Comparison of ENCODE assay signal across 23 cellular contexts in genomic region chr4:8355306-8355705, GRCh38.
DNase-seq lines count a peak whose midpoint lies in the region; ATAC-seq, FAIRE-seq and TF ChIP-seq lines count a peak whose summit lies in the region.
"Had no signal": no experiment of that assay in that cellular context is flagged by ENCODE, and none has a peak within 500 bp of the region (broad histone marks: within the 10 kb centered on the region; RNA-seq: fewer than 3 reads in every experiment).

No MANE protein-coding gene starts in this region.

- in situ Hi-C loops in brain microvascular endothelial cell (cut with HindIII; ENCODE audit: low pct_ligation_motif_present, low sequenced_read_pairs), result no loop called here

- no peaks in the 10 kb centered on the region for H3K9me3 ChIP-seq in A549
- H3K9me3 ChIP-seq: ascending aorta, heart right ventricle, right atrium auricular region had no signal

- no peaks in the 10 kb centered on the region for H3K9me3 Mint-ChIP-seq in immature natural killer cell
- H3K9me3 Mint-ChIP-seq: activated CD8-positive, alpha-beta T cell treated with anti-CD3 and anti-CD28 coated beads for 36 hours; activated T-cell treated with anti-CD3 and anti-CD28 coated beads, Interleukin-2, amount 50 U/mL, for 4 hours had no signal

- peak overlapping the region; percentile 36; the same call in 2 of the 3 replicates for H3K4me2 ChIP-seq in A549

- ATAC-seq in A549 (no peak), HG03442 (IDR thresholded peaks at IDR 0.05; ENCODE audit: unreplicated experiment) (no peak)
- ATAC-seq: activated CD8-positive, alpha-beta T cell treated with anti-CD3 and anti-CD28 coated beads for 36 hours; activated T-cell treated with anti-CD3 and anti-CD28 coated beads, Interleukin-2, amount 50 U/mL, for 4 hours; K562 had no signal

- WGBS in A549 (ENCODE audit: missing lambda C conversion rate), result 29% methylated on average over 6 of the region's 6 CpGs

- no peak overlapping the region for H3K4me3 Mint-ChIP-seq in immature natural killer cell
- H3K4me3 Mint-ChIP-seq: activated CD8-positive, alpha-beta T cell treated with anti-CD3 and anti-CD28 coated beads for 36 hours; activated T-cell treated with anti-CD3 and anti-CD28 coated beads, Interleukin-2, amount 50 U/mL, for 4 hours; naive B cell had no signal

- FAIRE-seq in A549 (lab: Jason Lieb, UNC), result no peak
- FAIRE-seq: K562 had no signal

- H3K4me3 ChIP-seq in A549 (no peak overlapping the region), brain microvascular endothelial cell (ENCODE audit: low read depth, low read length) (no peak overlapping the region)
- H3K4me3 ChIP-seq: ascending aorta, heart right ventricle, K562, lung, right atrium auricular region had no signal

- CTCF ChIA-PET in A549 (lab: Yijun Ruan, JAX), result no interaction called here

- no peak for TF ChIP-seq RAD21 in A549 (conservative IDR thresholded peaks at IDR 0.05 in 1 of 2, IDR thresholded peaks at IDR 0.05 in 1 of 2)

- TF ChIP-seq EP300 in A549 (IDR thresholded peaks at IDR 0.05), result no peak

- H3K27ac ChIP-seq in A549 (no peak overlapping the region), brain microvascular endothelial cell (no peak overlapping the region)
- H3K27ac ChIP-seq: ascending aorta, HL-60, right atrium auricular region had no signal

- POLR2A ChIA-PET in A549 (lab: Yijun Ruan, JAX), result no interaction called here

- TF ChIP-seq CTCF in A549 (IDR thresholded peaks at IDR 0.05), result no peak
- TF ChIP-seq CTCF in brain microvascular endothelial cell (IDR thresholded peaks at IDR 0.05; ENCODE audit: low read depth, low read length, missing control alignments), result no peak

- H3K27me3 ChIP-seq in brain microvascular endothelial cell (replicated peaks), result no peaks in the 10 kb centered on the region
- H3K27me3 ChIP-seq: ascending aorta, heart right ventricle, right atrium auricular region had no signal

- no peak for TF ChIP-seq POLR2A in A549 (IDR thresholded peaks at IDR 0.05; ENCODE audit: low read length)

- no peak for DNase-seq in A549 (ENCODE audit: low read depth in 1 of 2, low spot score in 1 of 2)
- DNase-seq in M059J (ENCODE audit: low read depth), result peak; percentile 60
- DNase-seq in brain microvascular endothelial cell, result peak; percentile 15
- peak; percentile 75 for DNase-seq in kidney tubule cell (ENCODE audit: low spot score)
- no peak for DNase-seq in central memory CD4-positive, alpha-beta T cell
- DNase-seq in immature natural killer cell, result no peak
- no peak for DNase-seq in NCI-H1694 (lab: John Stamatoyannopoulos, UW)
- DNase-seq: activated CD8-positive, alpha-beta T cell treated with anti-CD3 and anti-CD28 coated beads for 36 hours; activated naive CD4-positive, alpha-beta T cell treated with Interleukin-2 at 50 U/mL for 16 hours; activated T-cell treated with anti-CD3 and anti-CD28 coated beads, Interleukin-2, amount 50 U/mL, for 4 hours; DMS 273 treated with DMSO at 0.1 percent for 48 hours; effector memory CD4-positive, alpha-beta T cell; heart right ventricle; naive B cell; NCI-H1694 treated with DMSO at 0.1 percent for 48 hours; NCI-H2227 treated with DMSO at 0.1 percent for 48 hours; occipital lobe had no signal

- no peaks in the 10 kb centered on the region for H3K36me3 Mint-ChIP-seq in immature natural killer cell
- H3K36me3 Mint-ChIP-seq: naive B cell had no signal

- H3K4me1 Mint-ChIP-seq in immature natural killer cell, result no peaks in the 10 kb centered on the region
- H3K4me1 Mint-ChIP-seq: naive B cell had no signal

- peaks cover 0 to 9% (median 1%) of the 10 kb centered on the region in 3 donors for H3K27me3 Mint-ChIP-seq in immature natural killer cell (ENCODE audit: low read depth in 3 of 3)
- H3K27me3 Mint-ChIP-seq: activated CD8-positive, alpha-beta T cell treated with anti-CD3 and anti-CD28 coated beads for 36 hours; naive B cell had no signal

- H3K4me1 ChIP-seq in A549, result peaks cover 6% of the 10 kb centered on the region; the same call in 2 of the 3 replicates

- no peak overlapping the region for H3K27ac Mint-ChIP-seq in immature natural killer cell
- H3K27ac Mint-ChIP-seq: activated CD8-positive, alpha-beta T cell treated with anti-CD3 and anti-CD28 coated beads for 36 hours; naive B cell had no signal

- H3K36me3 ChIP-seq in brain microvascular endothelial cell (replicated peaks), result no peaks in the 10 kb centered on the region
- H3K36me3 ChIP-seq: ascending aorta, heart right ventricle, right atrium auricular region had no signal

TF ChIP-seq in A549, 52 proteins besides CTCF, POLR2A, EP300 and RAD21:
- TF ChIP-seq HMGXB4 (CRISPR knock-in tag; IDR thresholded peaks at IDR 0.05; ENCODE audit: borderline replicate concordance) (no peak), PHF8 (IDR thresholded peaks at IDR 0.05; ENCODE audit: borderline replicate concordance, low read depth) (no peak), NR3C1 (IDR thresholded peaks at IDR 0.05) (no peak), MAZ (IDR thresholded peaks at IDR 0.05; ENCODE audit: borderline replicate concordance, low read depth, low read length) (no peak), POLR2AphosphoS2 (conservative IDR thresholded peaks at IDR 0.05; ENCODE audit: low read length) (no peak)
TF ChIP-seq in A549: peak in this region for 0.

Comparison
In these comparisons a context has a peak if more than half of its experiments do, and no peak if none do; other contexts are left out.
1. DNase-seq: peak in M059J (single experiment), brain microvascular endothelial cell (single experiment) and kidney tubule cell (single experiment); none in A549 (0 of 2), central memory CD4-positive, alpha-beta T cell (single experiment), immature natural killer cell (0 of 3) and NCI-H1694 (single experiment).